ENCODE assay signal across 20 cellular contexts in the genomic region with DNA sequence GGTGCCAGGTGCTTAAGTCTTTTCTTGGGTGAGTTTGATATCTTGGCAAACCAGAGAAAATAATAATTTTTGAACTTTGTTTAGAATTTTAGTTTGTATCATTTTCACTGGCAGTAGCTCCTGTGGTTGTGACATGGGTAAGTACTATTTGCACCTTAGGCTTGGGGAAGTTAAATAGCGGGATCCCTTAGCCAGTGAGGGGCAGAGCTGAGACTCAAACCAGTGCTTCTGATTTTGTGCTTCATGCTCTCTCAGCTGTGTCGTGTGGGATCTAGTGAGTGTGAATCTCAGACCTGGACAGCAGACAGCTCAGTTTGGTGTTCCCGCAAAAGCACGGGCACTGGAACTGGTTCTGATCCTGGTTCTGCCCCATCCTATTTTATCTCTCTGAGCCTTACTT. TPM values are rescaled to one million over a fixed set of nuclear protein-coding genes. Genes with fewer than 3 reads are reported as not detected.
DNase-seq lines count a peak whose midpoint lies in the region; ATAC-seq, FAIRE-seq and TF ChIP-seq lines count a peak whose summit lies in the region.
"Had no signal": no experiment of that assay in that cellular context is flagged by ENCODE, and none has a peak within 500 bp of the region (broad histone marks: within the 10 kb centered on the region; RNA-seq: fewer than 3 reads in every experiment).

No MANE protein-coding gene starts in this region.

- no peak overlapping the region for H3K27ac ChIP-seq in caudate nucleus (ENCODE audit: low read depth, low read length)
- H3K27ac ChIP-seq: left ventricle myocardium inferior, pancreas, stomach had no signal

- no peaks in the 10 kb centered on the region for H3K27me3 Mint-ChIP-seq in activated T-cell treated with anti-CD3 and anti-CD28 coated beads, Interleukin-2, amount 50 U/mL, for 72 hours (ENCODE audit: low read depth)
- H3K27me3 Mint-ChIP-seq in T-helper 17 cell: no peaks in the 10 kb centered on the region
- no peaks in the 10 kb centered on the region for H3K27me3 Mint-ChIP-seq in nephron progenitor cell (ENCODE audit: low read depth, poor library complexity)

- ATAC-seq in activated T-cell treated with anti-CD3 and anti-CD28 coated beads, Interleukin-2, amount 50 U/mL, for 72 hours (replicated peaks in 1 of 2): no peak
- ATAC-seq in T-helper 17 cell: no peak
- ATAC-seq: HepG2, pancreas had no signal

- DNase-seq in activated T-cell treated with anti-CD3 and anti-CD28 coated beads, Interleukin-2, amount 50 U/mL, for 72 hours: no peak
- DNase-seq in activated T-cell treated with anti-CD3 and anti-CD28 coated beads for 4 hours: no peak
- no peak for DNase-seq in T-helper 17 cell
- no peak for DNase-seq in nephron progenitor cell
- no peak for DNase-seq in D721Med (ENCODE audit: insufficient read length, low spot score)
- DNase-seq in caudate nucleus (lab: John Stamatoyannopoulos, UW): no peak
- DNase-seq: activated CD4-positive, alpha-beta T cell treated with anti-CD3 and anti-CD28 coated beads for 1 hour; activated naive CD4-positive, alpha-beta T cell; aorta; effector memory CD4-positive, alpha-beta T cell; left ventricle myocardium inferior; NCI-H1694 treated with DMSO at 0.1 percent for 48 hours; NCI-H226; pancreas; stimulated activated CD4-positive, alpha-beta T cell treated with anti-CD3 and anti-CD28 coated beads, Interleukin-2, amount 100 ng/mL, for 24 hours; stomach; upper lobe of left lung had no signal

- no peak for TF ChIP-seq CTCF in nephron progenitor cell (IDR thresholded peaks at IDR 0.05)
- TF ChIP-seq CTCF in D721Med (IDR thresholded peaks at IDR 0.05; ENCODE audit: insufficient read depth, missing control alignments): no peak

- peaks cover 2 to 19% of the 10 kb centered on the region in 2 donors for H3K36me3 Mint-ChIP-seq in activated T-cell treated with anti-CD3 and anti-CD28 coated beads, Interleukin-2, amount 50 U/mL, for 72 hours (ENCODE audit: insufficient read depth in 2 of 2)
- H3K36me3 Mint-ChIP-seq in T-helper 17 cell (ENCODE audit: low read depth): peaks cover 6% of the 10 kb centered on the region
- H3K36me3 Mint-ChIP-seq in nephron progenitor cell (ENCODE audit: low read depth): peaks cover 34% of the 10 kb centered on the region

- no peak for FAIRE-seq in D721Med (lab: Jason Lieb, UNC)
- FAIRE-seq: HepG2, pancreas had no signal

- H3K27ac Mint-ChIP-seq in activated T-cell treated with anti-CD3 and anti-CD28 coated beads, Interleukin-2, amount 50 U/mL, for 72 hours: peak overlapping the region; percentile 19
- H3K27ac Mint-ChIP-seq in T-helper 17 cell (peak overlapping the region; percentile 78), nephron progenitor cell (peak overlapping the region; percentile 13)

- no peaks in the 10 kb centered on the region for H3K9me3 Mint-ChIP-seq in activated T-cell treated with anti-CD3 and anti-CD28 coated beads, Interleukin-2, amount 50 U/mL, for 72 hours
- H3K9me3 Mint-ChIP-seq in nephron progenitor cell: no peaks in the 10 kb centered on the region

- H3K4me1 Mint-ChIP-seq in activated T-cell treated with anti-CD3 and anti-CD28 coated beads, Interleukin-2, amount 50 U/mL, for 72 hours (ENCODE audit: low read depth): peaks cover 66% of the 10 kb centered on the region
- H3K4me1 Mint-ChIP-seq in T-helper 17 cell: peaks cover 42% of the 10 kb centered on the region
- peaks cover 36% of the 10 kb centered on the region for H3K4me1 Mint-ChIP-seq in nephron progenitor cell

- no peak overlapping the region for H3K4me3 Mint-ChIP-seq in activated T-cell treated with anti-CD3 and anti-CD28 coated beads, Interleukin-2, amount 50 U/mL, for 72 hours
- H3K4me3 Mint-ChIP-seq in T-helper 17 cell (no peak overlapping the region), nephron progenitor cell (no peak overlapping the region)
- H3K4me3 Mint-ChIP-seq: CD14-positive monocyte had no signal

- no peaks in the 10 kb centered on the region for H3K9me3 ChIP-seq in T-helper 17 cell (ENCODE audit: control insufficient read depth, low read length, poor library complexity, severe bottlenecking)
- H3K9me3 ChIP-seq: left ventricle myocardium inferior, pancreas, stomach, upper lobe of left lung had no signal

RNA-seq across cellular contexts. Expression of gene PRCC, which starts 9.6 kb away (rescaled TPM):
- 10 to 100 TPM; 67.7 to 84.4 TPM for total RNA-seq in activated T-cell treated with anti-CD3 and anti-CD28 coated beads, Interleukin-2, amount 50 U/mL, for 72 hours
- 10 to 100 TPM; 51.0 to 82.4 TPM for total RNA-seq in T-helper 17 cell

RNA-seq across cellular contexts. Expression of gene HDGF, which starts 25.5 kb away (rescaled TPM):
- 100 to 1,000 TPM; 185 to 217 TPM for total RNA-seq in activated T-cell treated with anti-CD3 and anti-CD28 coated beads, Interleukin-2, amount 50 U/mL, for 72 hours
- total RNA-seq in T-helper 17 cell: 100 to 1,000 TPM in 1 of 2 donors, 10 to 100 TPM in 1; 75.3 to 100 TPM

RNA-seq across cellular contexts. Expression of gene MRPL24, which starts 36.1 kb away (rescaled TPM):
- total RNA-seq in activated T-cell treated with anti-CD3 and anti-CD28 coated beads, Interleukin-2, amount 50 U/mL, for 72 hours: 10 to 100 TPM; 45.9 to 67.8 TPM
- total RNA-seq in T-helper 17 cell: 10 to 100 TPM; 18.7 to 25.1 TPM

RNA-seq across cellular contexts. Expression of gene SH2D2A, which starts 39.7 kb away (rescaled TPM):
- total RNA-seq in activated T-cell treated with anti-CD3 and anti-CD28 coated beads, Interleukin-2, amount 50 U/mL, for 72 hours: 100 to 1,000 TPM; 221 to 246 TPM
- total RNA-seq in T-helper 17 cell: 100 to 1,000 TPM; 129 to 137 TPM
- total RNA-seq: cerebellum had no signal

RNA-seq across cellular contexts. Expression of gene ISG20L2, which starts 48.4 kb away (rescaled TPM):
- 10 to 100 TPM; 36.3 to 37.1 TPM for total RNA-seq in activated T-cell treated with anti-CD3 and anti-CD28 coated beads, Interleukin-2, amount 50 U/mL, for 72 hours
- 10 to 100 TPM; 41.4 to 54.2 TPM for total RNA-seq in T-helper 17 cell

Comparison
In these comparisons a context has a peak if more than half of its experiments do, and no peak if none do; other contexts are left out.
1. H3K27ac Mint-ChIP-seq: peak in every context shown above with its lines; median percentile 78 in T-helper 17 cell; 19 in activated T-cell treated with anti-CD3 and anti-CD28 coated beads, Interleukin-2, amount 50 U/mL, for 72 hours; 13 in nephron progenitor cell.